Comparison of ENCODE assay signal across 6 cellular contexts in the genomic region with DNA sequence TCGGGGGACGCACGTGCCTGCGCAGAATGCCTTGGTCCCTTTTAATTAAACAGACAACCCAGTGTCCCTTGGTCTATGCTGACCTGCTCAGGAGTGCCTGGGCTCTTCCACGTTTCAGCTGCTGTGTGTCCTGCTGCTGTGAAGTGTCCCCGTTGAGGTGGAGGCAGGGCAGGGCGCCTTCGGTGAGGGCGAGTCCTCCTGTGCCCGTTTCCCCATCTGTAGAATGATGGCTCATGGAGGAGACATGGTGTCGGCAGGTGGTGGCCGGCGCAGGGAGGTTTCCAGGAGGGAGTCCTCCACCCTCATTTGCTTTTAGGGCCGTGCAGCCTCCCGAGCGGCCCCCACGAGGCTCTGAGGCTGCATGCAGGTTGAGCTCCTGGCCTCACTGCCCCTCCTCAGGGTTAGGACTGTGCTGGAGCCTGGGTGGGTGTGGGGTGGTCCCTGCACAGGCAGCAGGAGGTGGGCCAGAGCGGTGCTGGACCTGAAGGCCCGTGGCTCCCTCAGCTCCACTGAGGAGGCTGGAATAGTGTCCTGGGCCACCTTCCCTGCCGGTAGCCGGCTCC. TPM values are rescaled to one million over a fixed set of nuclear protein-coding genes. Genes with fewer than 3 reads are reported as not detected.
DNase-seq lines count a peak whose midpoint lies in the region; ATAC-seq and TF ChIP-seq lines count a peak whose summit lies in the region.

No MANE protein-coding gene starts in this region.

- H3K9ac ChIP-seq in GM23248 = peak overlapping the region; percentile 71

- no peaks in the 10 kb centered on the region for H3K36me3 Mint-ChIP-seq in natural killer cell

- peak overlapping the region; percentile 26 for H3K4me2 ChIP-seq in GM23248 (ENCODE audit: unreplicated experiment)

- no peaks in the 10 kb centered on the region for H3K9me2 ChIP-seq in GM23248 (ENCODE audit: insufficient read depth)

- peaks cover 29% of the 10 kb centered on the region for H3K4me1 ChIP-seq in GM23248 (ENCODE audit: insufficient read depth)
- peaks cover 81% of the 10 kb centered on the region for H3K4me1 ChIP-seq in body of pancreas

- intact Hi-C loops in body of pancreas (cut with DNase I) = no loop called here
- intact Hi-C loops in natural killer cell (cut with micrococcal nuclease) = no loop called here

- peaks cover 98% of the 10 kb centered on the region for H3K79me2 ChIP-seq in GM23248 (ENCODE audit: insufficient read depth)

- ATAC-seq in body of pancreas (no peak), natural killer cell (no peak), GM19467 (IDR thresholded peaks at IDR 0.05; ENCODE audit: unreplicated experiment) (no peak), GM18502 (IDR thresholded peaks at IDR 0.05; ENCODE audit: poor library complexity, unreplicated experiment) (no peak)

- H3K27ac ChIP-seq in GM23248 = peak overlapping the region; percentile 71
- H3K27ac ChIP-seq in body of pancreas = peak overlapping the region in 3 of 4 donors; percentile 52 to 75 (median 68)

- no peak overlapping the region for H3K4me3 Mint-ChIP-seq in natural killer cell

- H3K27ac Mint-ChIP-seq in natural killer cell = peak overlapping the region; percentile 82 to 89

- DNase-seq in GM23248 = no peak
- DNase-seq in body of pancreas = no peak
- no peak for DNase-seq in natural killer cell
- no peak for DNase-seq in stimulated activated CD4-positive, alpha-beta T cell treated with anti-CD3 and anti-CD28 coated beads, Interleukin-15, amount 100 ng/mL, for 24 hours

- no peaks in the 10 kb centered on the region for H3K9me3 Mint-ChIP-seq in natural killer cell

- H3K9me3 ChIP-seq in GM23248 (ENCODE audit: low read depth) = no peaks in the 10 kb centered on the region
- H3K9me3 ChIP-seq in body of pancreas = no peaks in the 10 kb centered on the region

- H3F3A ChIP-seq in GM23248 (ENCODE audit: insufficient read depth) = no peaks in the 10 kb centered on the region; the same call in 1 of the 2 replicates

- H3K27me3 ChIP-seq in GM23248 (replicated peaks; ENCODE audit: insufficient read depth) = no peaks in the 10 kb centered on the region
- no peaks in the 10 kb centered on the region for H3K27me3 ChIP-seq in body of pancreas

- H2AFZ ChIP-seq in GM23248 = peak overlapping the region; percentile 39; the same call in 1 of the 2 replicates

- H3K4me1 Mint-ChIP-seq in natural killer cell = peaks cover 17 to 26% of the 10 kb centered on the region in 2 donors

- TF ChIP-seq CTCF in body of pancreas (IDR thresholded peaks at IDR 0.05) = no peak
- TF ChIP-seq CTCF in natural killer cell (IDR thresholded peaks at IDR 0.05) = no peak

- H4K20me1 ChIP-seq in GM23248 (ENCODE audit: insufficient read depth) = no peaks in the 10 kb centered on the region

- no peaks in the 10 kb centered on the region for H3K27me3 Mint-ChIP-seq in natural killer cell (ENCODE audit: low read depth in 2 of 2)

- TF ChIP-seq POLR2A in body of pancreas (IDR thresholded peaks at IDR 0.05) = no peak

- no peak overlapping the region for H3K4me3 ChIP-seq in GM23248
- no peak overlapping the region for H3K4me3 ChIP-seq in body of pancreas

- in situ Hi-C loops in GM23248 (cut with MboI) = no loop called here

- H3K36me3 ChIP-seq in GM23248 (ENCODE audit: low read depth) (no peaks in the 10 kb centered on the region; the same call in 1 of the 2 replicates), body of pancreas (replicated peaks in 1 of 2; ENCODE audit: insufficient read depth in 1 of 2, low read depth in 2 of 2) (no peaks in the 10 kb centered on the region)

- WGBS in GM23248 (ENCODE audit: low coverage in 1 of 2, low lambda C conversion rate in 2 of 2, missing lambda C conversion rate in 2 of 2), 2 experiments = 76 to 84% methylated on average over 21 of the region's 21 CpGs
- WGBS in body of pancreas, 2 donors = 71 to 83% methylated on average over 2 to 21 of the region's 21 CpGs

RNA-seq across cellular contexts. Expression of gene STK11, which starts 8.8 kb away (rescaled TPM):
- total RNA-seq in GM23248 (2014; rRNA removed; shearing (Covaris generic)) = 64.1 and 66.5 TPM in 2 replicates
- 4.3 and 4.6 TPM in 2 replicates for polyA plus RNA-seq in GM23248 (2016; fragmentation: Nextera tagmentation; extraction: Ambion mirVana)
- 10 to 100 TPM; 49.0 to 68.6 TPM for total RNA-seq in body of pancreas
- total RNA-seq in natural killer cell = 10 to 100 TPM; 51.5 to 61.1 (median 54.0) TPM

RNA-seq across cellular contexts. Expression of gene CBARP, which starts 23.4 kb away (rescaled TPM):
- 2.7 and 4.5 TPM in 2 replicates for total RNA-seq in GM23248 (2014; rRNA removed; shearing (Covaris generic))
- polyA plus RNA-seq in GM23248 (2016; fragmentation: Nextera tagmentation; extraction: Ambion mirVana) = 0.29 and 0.41 TPM in 2 replicates
- total RNA-seq in body of pancreas (under 1 TPM; 0.33 to 0.78 TPM), natural killer cell (under 1 TPM in 2 of 3 donors, not detected in 1; 0.14 to 0.41 TPM)

RNA-seq across cellular contexts. Expression of gene ATP5F1D, which starts 27.2 kb away (rescaled TPM):
- 27.4 and 38.9 TPM in 2 replicates for total RNA-seq in GM23248 (2014; rRNA removed; shearing (Covaris generic))
- 287 and 290 TPM in 2 replicates for polyA plus RNA-seq in GM23248 (2016; fragmentation: Nextera tagmentation; extraction: Ambion mirVana)
- 100 to 1,000 TPM; 156 to 157 TPM for total RNA-seq in body of pancreas
- 100 to 1,000 TPM in 2 of 3 donors, 10 to 100 TPM in 1; 88.6 to 119 (median 104) TPM for total RNA-seq in natural killer cell

RNA-seq across cellular contexts. Expression of gene MIDN, which starts 34.0 kb away (rescaled TPM):
- 9.4 and 18.5 TPM in 2 replicates for total RNA-seq in GM23248 (2014; rRNA removed; shearing (Covaris generic))
- 3.1 and 4.0 TPM in 2 replicates for polyA plus RNA-seq in GM23248 (2016; fragmentation: Nextera tagmentation; extraction: Ambion mirVana)
- total RNA-seq in body of pancreas (10 to 100 TPM; 36.3 to 43.5 TPM), natural killer cell (100 to 1,000 TPM; 296 to 367 (median 314) TPM)

RNA-seq across cellular contexts. Expression of gene SBNO2, which starts 40.3 kb away (rescaled TPM):
- 64.5 and 70.4 TPM in 2 replicates for total RNA-seq in GM23248 (2014; rRNA removed; shearing (Covaris generic))
- 7.5 and 11.9 TPM in 2 replicates for polyA plus RNA-seq in GM23248 (2016; fragmentation: Nextera tagmentation; extraction: Ambion mirVana)
- 10 to 100 TPM; 14.0 to 30.7 TPM for total RNA-seq in body of pancreas
- total RNA-seq in natural killer cell = 100 to 1,000 TPM in 1 of 3 donors, 10 to 100 TPM in 2; 92.0 to 106 (median 94.3) TPM
